Comparison of ENCODE assay signal across 28 cellular contexts in the genomic region with DNA sequence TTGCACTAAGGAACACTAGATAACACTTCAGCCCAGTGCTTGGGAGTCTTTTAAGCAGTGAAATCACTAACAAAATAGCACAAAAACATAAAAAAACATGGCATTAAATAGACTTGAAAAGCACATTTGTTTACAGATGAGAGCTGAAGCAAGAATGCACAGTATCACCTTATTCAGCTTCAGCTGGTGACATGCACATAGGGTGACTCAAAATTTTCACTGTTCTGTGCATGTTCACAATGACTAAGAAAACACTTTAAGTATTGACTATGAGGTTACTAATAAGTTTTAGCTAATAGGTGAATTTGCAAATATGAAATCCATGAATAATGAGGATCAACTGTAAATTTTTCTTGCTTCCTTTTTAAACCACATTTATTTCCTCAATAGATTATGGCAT.
A peak's percentile ranks its signal among the peaks of the same experiment; 100 is the strongest.
DNase-seq lines count a peak whose midpoint lies in the region; ATAC-seq and TF ChIP-seq lines count a peak whose summit lies in the region.
"Had no signal": no experiment of that assay in that cellular context is flagged by ENCODE, and none has a peak within 500 bp of the region (broad histone marks: within the 10 kb centered on the region; RNA-seq: fewer than 3 reads in every experiment).

No MANE protein-coding gene starts in this region.

- no peaks in the 10 kb centered on the region for H3K9me3 ChIP-seq in SK-N-SH
- peaks cover under 1% of the 10 kb centered on the region for H3K9me3 ChIP-seq in adipocyte (ENCODE audit: control insufficient read depth, low read length)
- no peaks in the 10 kb centered on the region for H3K9me3 ChIP-seq in naive thymus-derived CD4-positive, alpha-beta T cell (ENCODE audit: control insufficient read depth in 2 of 3, low read length in 3 of 3)
- H3K9me3 ChIP-seq: BE2C, mucosa of descending colon, sigmoid colon had no signal

- H3K27me3 ChIP-seq in SK-N-SH (ENCODE audit: insufficient read depth): no peaks in the 10 kb centered on the region
- H3K27me3 ChIP-seq in adipocyte (replicated peaks; ENCODE audit: control insufficient read depth, insufficient read depth, low read length): no peaks in the 10 kb centered on the region
- H3K27me3 ChIP-seq in foreskin keratinocyte: no peaks in the 10 kb centered on the region
- H3K27me3 ChIP-seq in naive thymus-derived CD4-positive, alpha-beta T cell (ENCODE audit: control insufficient read depth in 2 of 2, insufficient read depth in 2 of 2, low read length in 2 of 2): no peaks in the 10 kb centered on the region
- H3K27me3 ChIP-seq: BE2C, sigmoid colon, stomach, tibial nerve had no signal

- CTCF ChIA-PET in SK-N-SH (lab: Yijun Ruan, JAX): no interaction called here
- CTCF ChIA-PET in naive thymus-derived CD4-positive, alpha-beta T cell (lab: Charles Lee): no interaction called here

- peaks cover 33% of the 10 kb centered on the region for H3F3A ChIP-seq in SK-N-SH (replicated peaks; ENCODE audit: insufficient read depth)

- peaks cover 0 to 20% (median 5%) of the 10 kb centered on the region in 11 donors for H3K9me3 Mint-ChIP-seq in naive thymus-derived CD4-positive, alpha-beta T cell

- no peaks in the 10 kb centered on the region for H3K27me3 Mint-ChIP-seq in naive thymus-derived CD4-positive, alpha-beta T cell
- H3K27me3 Mint-ChIP-seq: activated B cell treated with CpG ODN at 0.5 μM for 24 hours had no signal

- no peak for TF ChIP-seq CTCF in SK-N-SH (IDR thresholded peaks at IDR 0.05)
- TF ChIP-seq CTCF in foreskin keratinocyte (conservative IDR thresholded peaks at IDR 0.05): no peak

- H3K27ac Mint-ChIP-seq in naive thymus-derived CD4-positive, alpha-beta T cell: no peak overlapping the region
- H3K27ac Mint-ChIP-seq: activated B cell treated with CpG ODN at 0.5 μM for 24 hours had no signal

- H3K4me3 ChIP-seq in SK-N-SH (ENCODE audit: low read depth in 2 of 2, low read length in 1 of 2) (no peak overlapping the region), adipocyte (ENCODE audit: low read length) (peak overlapping the region; percentile 44)
- H3K4me3 ChIP-seq in naive thymus-derived CD4-positive, alpha-beta T cell (ENCODE audit: low read length): no peak overlapping the region
- H3K4me3 ChIP-seq: mucosa of descending colon, sigmoid colon, stomach, tibial nerve had no signal

- POLR2A ChIA-PET in SK-N-SH (lab: Yijun Ruan, JAX): no interaction called here
- POLR2A ChIA-PET in naive thymus-derived CD4-positive, alpha-beta T cell (lab: Charles Lee): no interaction called here

- ATAC-seq in SK-N-SH treated with all-trans-retinoic acid at 6 μM for 48 hours: no peak
- peak; percentile 86 for ATAC-seq in foreskin keratinocyte
- no peak for ATAC-seq in HG02798 (IDR thresholded peaks at IDR 0.05; ENCODE audit: poor library complexity, unreplicated experiment)
- no peak for ATAC-seq in naive thymus-derived CD4-positive, alpha-beta T cell
- ATAC-seq: mucosa of descending colon had no signal

- H2AFZ ChIP-seq in SK-N-SH (ENCODE audit: low read depth): no peak overlapping the region

- no peaks in the 10 kb centered on the region for H3K4me1 Mint-ChIP-seq in naive thymus-derived CD4-positive, alpha-beta T cell
- H3K4me1 Mint-ChIP-seq: activated B cell treated with CpG ODN at 0.5 μM for 24 hours, neural crest cell had no signal

- no peaks in the 10 kb centered on the region for H3K79me2 ChIP-seq in SK-N-SH (ENCODE audit: insufficient read depth)

- intact Hi-C loops in naive thymus-derived CD4-positive, alpha-beta T cell (cut with micrococcal nuclease): no loop called here

- H3K36me3 ChIP-seq in SK-N-SH (replicated peaks in 1 of 2; ENCODE audit: control insufficient read depth in 1 of 2, insufficient read depth in 2 of 2, low read length in 1 of 2) (no peaks in the 10 kb centered on the region), adipocyte (ENCODE audit: control insufficient read depth, insufficient read depth, low read length, severe bottlenecking) (no peaks in the 10 kb centered on the region)
- H3K36me3 ChIP-seq in naive thymus-derived CD4-positive, alpha-beta T cell (ENCODE audit: control insufficient read depth in 2 of 3, insufficient read depth in 3 of 3, low read length in 3 of 3): no peaks in the 10 kb centered on the region
- H3K36me3 ChIP-seq: BE2C, sigmoid colon, stomach, tibial nerve had no signal

- no peaks in the 10 kb centered on the region for H4K20me1 ChIP-seq in SK-N-SH (ENCODE audit: insufficient read depth)

- peak overlapping the region; percentile 36; the same call in 1 of the 2 replicates for H3K4me2 ChIP-seq in SK-N-SH

- no peaks in the 10 kb centered on the region for H3K36me3 Mint-ChIP-seq in naive thymus-derived CD4-positive, alpha-beta T cell

- no peak for TF ChIP-seq EP300 in SK-N-SH (IDR thresholded peaks at IDR 0.05; ENCODE audit: borderline replicate concordance in 1 of 2, low read depth in 1 of 2, low read length in 1 of 2)

- H3K9ac ChIP-seq in SK-N-SH (no peak overlapping the region), adipocyte (ENCODE audit: low read length) (peak overlapping the region; percentile 0)

- H3K4me3 Mint-ChIP-seq in naive thymus-derived CD4-positive, alpha-beta T cell: no peak overlapping the region
- H3K4me3 Mint-ChIP-seq: activated B cell treated with CpG ODN at 0.5 μM for 24 hours, neural crest cell had no signal

- H3K4me1 ChIP-seq in SK-N-SH (ENCODE audit: control insufficient read depth in 1 of 2, insufficient read depth in 2 of 2, low read depth in 1 of 2, low read length in 1 of 2) (peaks cover 0 to 14% of the 10 kb centered on the region in 2 experiments; a peak in 1 of 4 replicates), adipocyte (ENCODE audit: control insufficient read depth, insufficient read depth, low read length) (peaks cover 26% of the 10 kb centered on the region), foreskin keratinocyte (peaks cover 22% of the 10 kb centered on the region)
- no peaks in the 10 kb centered on the region for H3K4me1 ChIP-seq in naive thymus-derived CD4-positive, alpha-beta T cell (ENCODE audit: control insufficient read depth in 2 of 2, insufficient read depth in 2 of 2, low read length in 2 of 2)
- H3K4me1 ChIP-seq: BE2C, sigmoid colon, stomach had no signal

- no peak for TF ChIP-seq RAD21 in SK-N-SH (IDR thresholded peaks at IDR 0.05; ENCODE audit: low read length)

- H3K27ac ChIP-seq in SK-N-SH (ENCODE audit: low read depth in 2 of 2, low read length in 1 of 2): peak overlapping the region in 1 of 2 experiments; percentile 88; a peak in 2 of 4 replicates
- H3K27ac ChIP-seq in foreskin keratinocyte: peak overlapping the region; percentile 55
- H3K27ac ChIP-seq in naive thymus-derived CD4-positive, alpha-beta T cell (ENCODE audit: low read depth, low read length): no peak overlapping the region
- H3K27ac ChIP-seq: 22Rv1, sigmoid colon, stomach, tibial nerve had no signal

- H3K9me2 ChIP-seq in SK-N-SH: no peaks in the 10 kb centered on the region

- DNase-seq in SK-N-SH (no peak), adipocyte (ENCODE audit: low read depth) (peak; percentile 14), foreskin keratinocyte (peak; percentile 50 to 66), NCI-H510A (lab: John Stamatoyannopoulos, UW) (no peak), globus pallidus (ENCODE audit: low spot score) (no peak)
- DNase-seq in naive thymus-derived CD4-positive, alpha-beta T cell: no peak
- DNase-seq: activated B cell treated with CpG ODN at 0.5 μM for 24 hours; activated CD4-positive, alpha-beta T cell treated with anti-CD3 and anti-CD28 coated beads, Interleukin-2, amount 50 U/mL, for 4 hours; activated CD8-positive, alpha-beta memory T cell treated with anti-CD3 and anti-CD28 coated beads, Interleukin-2, amount 50 U/mL, for 4 hours; activated naive CD4-positive, alpha-beta T cell treated with anti-CD3 and anti-CD28 coated beads, Interleukin-2, amount 50 U/mL, for 16 hours; BE2C; caudate nucleus; dermis blood vessel endothelial cell; DMS53; GOT3; mucosa of descending colon; NCI-H1092; NCI-H187 treated with DMSO at 0.1 percent for 48 hours; NCI-H69; sigmoid colon; stomach; SW 1271; T1000 had no signal

TF ChIP-seq in SK-N-SH, 30 proteins besides CTCF, POLR2A, EP300 and RAD21 (continues in another document):
- TF ChIP-seq TEAD4 (IDR thresholded peaks at IDR 0.05; ENCODE audit: borderline replicate concordance, insufficient read depth) (no peak), TCF12 (IDR thresholded peaks at IDR 0.05) (0 out of 2 replicates have a peak, but pooled peaks have one; percentile 16)
- TF ChIP-seq, protein P1, sequence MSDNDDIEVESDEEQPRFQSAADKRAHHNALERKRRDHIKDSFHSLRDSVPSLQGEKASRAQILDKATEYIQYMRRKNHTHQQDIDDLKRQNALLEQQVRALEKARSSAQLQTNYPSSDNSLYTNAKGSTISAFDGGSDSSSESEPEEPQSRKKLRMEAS (IDR thresholded peaks at IDR 0.05; ENCODE audit: low read depth): no peak

TF ChIP-seq in SK-N-SH treated with all-trans-retinoic acid at 6 μM for 48 hours, 23 proteins besides CTCF, POLR2A, EP300 and RAD21:
- TF ChIP-seq, protein P2, sequence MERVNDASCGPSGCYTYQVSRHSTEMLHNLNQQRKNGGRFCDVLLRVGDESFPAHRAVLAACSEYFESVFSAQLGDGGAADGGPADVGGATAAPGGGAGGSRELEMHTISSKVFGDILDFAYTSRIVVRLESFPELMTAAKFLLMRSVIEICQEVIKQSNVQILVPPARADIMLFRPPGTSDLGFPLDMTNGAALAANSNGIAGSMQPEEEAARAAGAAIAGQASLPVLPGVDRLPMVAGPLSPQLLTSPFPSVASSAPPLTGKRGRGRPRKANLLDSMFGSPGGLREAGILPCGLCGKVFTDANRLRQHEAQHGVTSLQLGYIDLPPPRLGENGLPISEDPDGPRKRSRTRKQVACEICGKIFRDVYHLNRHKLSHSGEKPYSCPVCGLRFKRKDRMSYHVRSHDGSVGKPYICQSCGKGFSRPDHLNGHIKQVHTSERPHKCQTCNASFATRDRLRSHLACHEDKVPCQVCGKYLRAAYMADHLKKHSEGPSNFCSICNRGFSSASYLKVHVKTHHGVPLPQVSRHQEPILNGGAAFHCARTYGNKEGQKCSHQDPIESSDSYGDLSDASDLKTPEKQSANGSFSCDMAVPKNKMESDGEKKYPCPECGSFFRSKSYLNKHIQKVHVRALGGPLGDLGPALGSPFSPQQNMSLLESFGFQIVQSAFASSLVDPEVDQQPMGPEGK (CRISPR knock-in tag; IDR thresholded peaks at IDR 0.05; ENCODE audit: borderline replicate concordance): no peak

Comparison
In these comparisons a context has a peak if more than half of its experiments do, and no peak if none do; other contexts are left out.
1. DNase-seq: peak in adipocyte (single experiment) and foreskin keratinocyte (2 of 2); none in SK-N-SH (single experiment), NCI-H510A (single experiment), naive thymus-derived CD4-positive, alpha-beta T cell (0 of 9) and globus pallidus (single experiment).